Comparison of ENCODE assay signal across 8 cellular contexts in the genomic region with DNA sequence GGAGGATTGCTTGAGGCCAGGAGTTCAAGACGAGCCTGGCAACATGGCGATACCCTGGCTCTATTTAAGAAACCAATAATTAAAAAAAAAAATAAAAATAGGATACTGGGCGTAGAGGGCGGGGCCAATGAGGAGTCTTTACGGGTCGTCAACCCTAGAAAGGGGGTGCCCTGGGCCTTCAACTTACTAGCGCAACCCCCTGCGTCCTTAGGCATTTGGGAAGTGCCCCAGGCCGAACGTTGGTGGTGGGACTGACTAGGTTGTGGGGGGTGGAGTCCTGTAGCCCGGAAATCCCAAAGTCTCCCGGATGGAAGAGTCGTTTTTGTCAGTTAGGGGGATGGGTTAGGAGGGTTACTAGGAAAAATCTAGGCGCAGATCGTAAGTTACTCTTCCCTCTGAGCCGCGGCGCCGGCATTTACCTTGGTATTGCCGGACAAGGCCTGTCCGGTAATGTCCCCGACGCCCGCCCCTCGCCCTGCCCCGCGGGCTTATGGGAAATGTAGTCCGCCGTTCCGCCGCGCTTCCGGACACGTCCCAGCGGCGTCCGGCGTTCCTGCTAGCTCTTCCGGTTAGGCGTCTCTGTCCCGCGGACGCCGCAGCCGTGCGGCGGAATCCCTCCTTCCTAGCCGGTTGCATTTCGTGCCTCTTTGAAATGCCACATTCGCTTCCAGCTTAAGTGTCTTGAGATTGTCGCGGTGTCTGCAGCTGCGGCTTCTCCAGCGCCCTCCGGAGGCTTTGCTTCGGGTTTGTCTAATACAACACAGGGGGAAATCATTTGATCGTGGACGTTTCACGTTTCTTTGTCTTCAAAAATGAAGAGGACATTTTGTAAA. TPM values are rescaled to one million over a fixed set of nuclear protein-coding genes. Genes with fewer than 3 reads are reported as not detected.
DNase-seq lines count a peak whose midpoint lies in the region; ATAC-seq and TF ChIP-seq lines count a peak whose summit lies in the region.

No MANE protein-coding gene starts in this region.

- H3K9ac ChIP-seq in SU-DHL-6 (ENCODE audit: low read length) = peak overlapping the region; percentile 76

- TF ChIP-seq CTCF in GM12875 (IDR thresholded peaks at IDR 0.05; ENCODE audit: borderline replicate concordance, insufficient read depth, low read depth, low read length) (peak; percentile 28; the same call in 1 of the 2 replicates), SU-DHL-6 (IDR thresholded peaks at IDR 0.05; ENCODE audit: insufficient read depth, low read length, poor library complexity, severe bottlenecking) (peak; percentile 47), upper lobe of left lung (IDR thresholded peaks at IDR 0.05) (peak; percentile 16 to 74 (median 60))

- H3F3A ChIP-seq in SU-DHL-6 (ENCODE audit: insufficient read depth) = peaks cover 36% of the 10 kb centered on the region

- H3K27me3 Mint-ChIP-seq in activated naive CD8-positive, alpha-beta T cell treated with anti-CD3 and anti-CD28 coated beads, Interleukin-2, amount 50 U/mL, for 24 hours = no peaks in the 10 kb centered on the region

- H3K4me2 ChIP-seq in SU-DHL-6 (ENCODE audit: low read depth, low read length, poor library complexity, severe bottlenecking) = peak overlapping the region; percentile 96

- DNase-seq in NCI-H1105 treated with DMSO at 0.1 percent for 48 hours (lab: John Stamatoyannopoulos, UW) = peak; percentile 87
- peak; percentile 88 for DNase-seq in activated naive CD8-positive, alpha-beta T cell treated with anti-CD3 and anti-CD28 coated beads, Interleukin-2, amount 50 U/mL, for 24 hours
- DNase-seq in cardiac septum (ENCODE audit: low spot score) = peak; percentile 97
- DNase-seq in pons (ENCODE audit: low spot score) = peak; percentile 94
- DNase-seq in upper lobe of left lung = peak; percentile 93 to 98

- no peaks in the 10 kb centered on the region for H3K9me3 Mint-ChIP-seq in activated naive CD8-positive, alpha-beta T cell treated with anti-CD3 and anti-CD28 coated beads, Interleukin-2, amount 50 U/mL, for 24 hours

- H3K9me2 ChIP-seq in SU-DHL-6 (replicated peaks; ENCODE audit: insufficient read depth, low read length) = no peaks in the 10 kb centered on the region

- H2AFZ ChIP-seq in SU-DHL-6 (ENCODE audit: low read depth, low read length, severe bottlenecking) = peak overlapping the region; percentile 85

- H3K27me3 ChIP-seq in SU-DHL-6 (ENCODE audit: low read length) (no peaks in the 10 kb centered on the region), upper lobe of left lung (no peaks in the 10 kb centered on the region)

- H3K36me3 Mint-ChIP-seq in activated naive CD8-positive, alpha-beta T cell treated with anti-CD3 and anti-CD28 coated beads, Interleukin-2, amount 50 U/mL, for 24 hours (ENCODE audit: low read depth) = peaks cover 11% of the 10 kb centered on the region

- peak; percentile 65 for ATAC-seq in HG02759 (IDR thresholded peaks at IDR 0.05; ENCODE audit: unreplicated experiment)
- peak; percentile 79 for ATAC-seq in activated naive CD8-positive, alpha-beta T cell treated with anti-CD3 and anti-CD28 coated beads, Interleukin-2, amount 50 U/mL, for 24 hours
- ATAC-seq in upper lobe of left lung (ENCODE audit: low FRiP score in 2 of 2) = peak; percentile 95 to 96

- H3K4me3 ChIP-seq in GM12875 (ENCODE audit: low read depth, low read length) (peak overlapping the region; percentile 54), SU-DHL-6 (ENCODE audit: insufficient read depth, low read length, poor library complexity, severe bottlenecking) (peak overlapping the region; percentile 78), upper lobe of left lung (peak overlapping the region; percentile 73 to 87 (median 78))

- H3K9me3 ChIP-seq in SU-DHL-6 (ENCODE audit: insufficient read depth, low read length) (no peaks in the 10 kb centered on the region), upper lobe of left lung (no peaks in the 10 kb centered on the region)

- H3K4me1 ChIP-seq in upper lobe of left lung = peaks cover 16 to 28% (median 21%) of the 10 kb centered on the region in 4 donors

- peak in 3 of 4 donors; percentile 88 to 97 (median 95) for TF ChIP-seq POLR2A in upper lobe of left lung (IDR thresholded peaks at IDR 0.05)

- H3K36me3 ChIP-seq in SU-DHL-6 (ENCODE audit: low read length) (no peaks in the 10 kb centered on the region), upper lobe of left lung (no peaks in the 10 kb centered on the region)

- peak overlapping the region; percentile 97 for H3K27ac Mint-ChIP-seq in activated naive CD8-positive, alpha-beta T cell treated with anti-CD3 and anti-CD28 coated beads, Interleukin-2, amount 50 U/mL, for 24 hours

- H4K20me1 ChIP-seq in SU-DHL-6 (ENCODE audit: low read depth, low read length) = no peaks in the 10 kb centered on the region

- TF ChIP-seq EP300 in upper lobe of left lung (IDR thresholded peaks at IDR 0.05) = peak in 1 of 4 donors; percentile 70

- intact Hi-C loops in cardiac septum (cut with DNase I) = loop anchor here (2.0 to 5.0 kb wide), 2 partner anchors 87 to 260 kb away; a partner anchor contains a TSS

- 1 to 3% methylated on average over 32 to 56 of the region's 59 CpGs for WGBS in upper lobe of left lung, 2 donors

- H3K4me1 Mint-ChIP-seq in activated naive CD8-positive, alpha-beta T cell treated with anti-CD3 and anti-CD28 coated beads, Interleukin-2, amount 50 U/mL, for 24 hours = peaks cover 34% of the 10 kb centered on the region

- H3K27ac ChIP-seq in SU-DHL-6 (ENCODE audit: low read depth, low read length) (peak overlapping the region; percentile 99), upper lobe of left lung (peak overlapping the region; percentile 97 to 99 (median 98))

- H3K79me2 ChIP-seq in SU-DHL-6 (ENCODE audit: insufficient read depth, low read length) = peaks cover 31% of the 10 kb centered on the region

- peak overlapping the region; percentile 93 for H3K4me3 Mint-ChIP-seq in activated naive CD8-positive, alpha-beta T cell treated with anti-CD3 and anti-CD28 coated beads, Interleukin-2, amount 50 U/mL, for 24 hours

RNA-seq across cellular contexts. Expression of a gene that starts 1.3 kb away (rescaled TPM):
- total RNA-seq in cardiac septum (59.5 TPM), upper lobe of left lung (10 to 100 TPM; 13.3 to 34.2 (median 22.4) TPM)

Comparison
In these comparisons a context has a peak if more than half of its experiments do, and no peak if none do; other contexts are left out.
1. Peak in every context shown above with its lines: DNase-seq, ATAC-seq, H3K4me3 ChIP-seq and H3K27ac ChIP-seq.